27 cellular contexts compared by ENCODE assay signal in genomic region chr10:19017491-19017890, GRCh38. TPM values are rescaled to one million over a fixed set of nuclear protein-coding genes. Genes with fewer than 3 reads are reported as not detected.
"Had no signal": no experiment of that assay in that cellular context is flagged by ENCODE, and none has a peak within 500 bp of the region (broad histone marks: within the 10 kb centered on the region; RNA-seq: fewer than 3 reads in every experiment).

No MANE protein-coding gene starts in this region.

- H3K4me1 ChIP-seq: colonic mucosa, esophagus squamous epithelium, gastrocnemius medialis, heart right ventricle, left lung, lower lobe of right lung had no signal

- H3K9me3 ChIP-seq: colonic mucosa, esophagus squamous epithelium, gastrocnemius medialis, mucosa of descending colon had no signal

- H3K4me3 ChIP-seq: colonic mucosa, esophagus squamous epithelium, gastrocnemius medialis, heart right ventricle, left lung, lower lobe of right lung, mucosa of descending colon had no signal

- DNase-seq: colonic mucosa; cortex of kidney; effector CD8-positive, alpha-beta T cell; effector memory CD8-positive, alpha-beta T cell; endodermal cell; erythroblast; esophagus squamous epithelium; foreskin melanocyte; gastrocnemius medialis; glutamatergic neuron; head of caudate nucleus; heart right ventricle; hippocampal formation; left cardiac atrium; left lung; left ventricle myocardium superior; lower lobe of right lung; mesenchymal stem cell; mucosa of descending colon had no signal

- H3K27ac ChIP-seq: colonic mucosa, epithelial cell of prostate, esophagus squamous epithelium, gastrocnemius medialis, heart right ventricle, left lung, lower lobe of right lung had no signal

- H3K27ac Mint-ChIP-seq: dendritic cell treated with granulocyte-macrophage colony-stimulating factor and Interleukin-4, amounts not matched to agents 40 ng/mL and 50 ng/mL, for 4 days; effector memory CD8-positive, alpha-beta T cell; endodermal cell; mesothelial cell of epicardium had no signal

- H3K27me3 ChIP-seq: colonic mucosa, esophagus squamous epithelium, gastrocnemius medialis, heart right ventricle, left lung had no signal

- H3K36me3 ChIP-seq: colonic mucosa, esophagus squamous epithelium, gastrocnemius medialis, heart right ventricle, left lung, lower lobe of right lung had no signal

- H3K27me3 Mint-ChIP-seq: dendritic cell treated with granulocyte-macrophage colony-stimulating factor and Interleukin-4, amounts not matched to agents 40 ng/mL and 50 ng/mL, for 4 days; effector memory CD8-positive, alpha-beta T cell had no signal

- H3K4me3 Mint-ChIP-seq: dendritic cell treated with granulocyte-macrophage colony-stimulating factor and Interleukin-4, amounts not matched to agents 40 ng/mL and 50 ng/mL, for 4 days; effector memory CD8-positive, alpha-beta T cell; endodermal cell; mesothelial cell of epicardium had no signal

RNA-seq across cellular contexts. Expression of gene MALRD1, which starts 31.1 kb away (rescaled TPM):
- total RNA-seq: dermis microvascular lymphatic vessel endothelial cell, glomerular endothelial cell, lung microvascular endothelial cell, myocyte had no signal
- polyA plus RNA-seq: keratinocyte had no signal
